In genomic region chr4:53997901-53998300, GRCh38 we compare ENCODE assay signal across 1 cellular context.
TF ChIP-seq lines count a peak whose summit lies in the region.

No MANE protein-coding gene starts in this region.

TF ChIP-seq in GM23338, 12 proteins besides CTCF, POLR2A, EP300 and RAD21 (continued from another document):
- no peak for TF ChIP-seq ZNF462 (CRISPR knock-in tag; IDR thresholded peaks at IDR 0.05)
- TF ChIP-seq JUNB (IDR thresholded peaks at IDR 0.05; ENCODE audit: unreplicated experiment) = no peak
- TF ChIP-seq ETS1 (IDR thresholded peaks at IDR 0.05) = no peak
